Comparison of ENCODE assay signal across 1 cellular context in the genomic region with DNA sequence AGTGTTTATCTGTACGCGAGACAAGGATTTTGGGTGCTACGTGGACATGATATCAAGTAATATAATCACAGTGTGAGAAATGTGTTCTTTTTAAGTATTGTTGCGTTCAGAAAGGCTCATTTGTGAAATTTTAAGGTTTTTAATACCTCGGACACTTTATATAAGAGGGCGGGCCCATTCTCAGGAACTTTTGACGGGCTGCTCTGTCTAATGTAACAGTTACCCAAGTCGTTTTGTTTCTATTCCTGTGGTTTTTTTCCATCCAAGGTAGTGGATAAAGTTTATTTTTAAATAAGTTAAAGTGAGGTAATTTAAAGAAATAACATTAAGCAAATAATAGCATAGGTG.
TF ChIP-seq lines count a peak whose summit lies in the region.

No MANE protein-coding gene starts in this region.

TF ChIP-seq in liver, 16 proteins besides CTCF, POLR2A, EP300 and RAD21 (continued from another document):
- TF ChIP-seq, protein P1, sequence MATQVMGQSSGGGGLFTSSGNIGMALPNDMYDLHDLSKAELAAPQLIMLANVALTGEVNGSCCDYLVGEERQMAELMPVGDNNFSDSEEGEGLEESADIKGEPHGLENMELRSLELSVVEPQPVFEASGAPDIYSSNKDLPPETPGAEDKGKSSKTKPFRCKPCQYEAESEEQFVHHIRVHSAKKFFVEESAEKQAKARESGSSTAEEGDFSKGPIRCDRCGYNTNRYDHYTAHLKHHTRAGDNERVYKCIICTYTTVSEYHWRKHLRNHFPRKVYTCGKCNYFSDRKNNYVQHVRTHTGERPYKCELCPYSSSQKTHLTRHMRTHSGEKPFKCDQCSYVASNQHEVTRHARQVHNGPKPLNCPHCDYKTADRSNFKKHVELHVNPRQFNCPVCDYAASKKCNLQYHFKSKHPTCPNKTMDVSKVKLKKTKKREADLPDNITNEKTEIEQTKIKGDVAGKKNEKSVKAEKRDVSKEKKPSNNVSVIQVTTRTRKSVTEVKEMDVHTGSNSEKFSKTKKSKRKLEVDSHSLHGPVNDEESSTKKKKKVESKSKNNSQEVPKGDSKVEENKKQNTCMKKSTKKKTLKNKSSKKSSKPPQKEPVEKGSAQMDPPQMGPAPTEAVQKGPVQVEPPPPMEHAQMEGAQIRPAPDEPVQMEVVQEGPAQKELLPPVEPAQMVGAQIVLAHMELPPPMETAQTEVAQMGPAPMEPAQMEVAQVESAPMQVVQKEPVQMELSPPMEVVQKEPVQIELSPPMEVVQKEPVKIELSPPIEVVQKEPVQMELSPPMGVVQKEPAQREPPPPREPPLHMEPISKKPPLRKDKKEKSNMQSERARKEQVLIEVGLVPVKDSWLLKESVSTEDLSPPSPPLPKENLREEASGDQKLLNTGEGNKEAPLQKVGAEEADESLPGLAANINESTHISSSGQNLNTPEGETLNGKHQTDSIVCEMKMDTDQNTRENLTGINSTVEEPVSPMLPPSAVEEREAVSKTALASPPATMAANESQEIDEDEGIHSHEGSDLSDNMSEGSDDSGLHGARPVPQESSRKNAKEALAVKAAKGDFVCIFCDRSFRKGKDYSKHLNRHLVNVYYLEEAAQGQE (IDR thresholded peaks at IDR 0.05): no peak
- TF ChIP-seq RXRA (IDR thresholded peaks at IDR 0.05) (no peak), JUND (IDR thresholded peaks at IDR 0.05) (no peak), EGR1 (IDR thresholded peaks at IDR 0.05; ENCODE audit: low read depth in 2 of 2) (no peak), FOXA2 (IDR thresholded peaks at IDR 0.05) (no peak), YY1 (IDR thresholded peaks at IDR 0.05) (no peak), HNF4A (conservative IDR thresholded peaks at IDR 0.05) (no peak), HNF4G (IDR thresholded peaks at IDR 0.05) (no peak), GABPA (IDR thresholded peaks at IDR 0.05 in 1 of 2, conservative IDR thresholded peaks at IDR 0.05 in 1 of 2) (no peak)
- TF ChIP-seq, protein P2, sequence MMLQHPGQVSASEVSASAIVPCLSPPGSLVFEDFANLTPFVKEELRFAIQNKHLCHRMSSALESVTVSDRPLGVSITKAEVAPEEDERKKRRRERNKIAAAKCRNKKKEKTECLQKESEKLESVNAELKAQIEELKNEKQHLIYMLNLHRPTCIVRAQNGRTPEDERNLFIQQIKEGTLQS (IDR thresholded peaks at IDR 0.05): no peak
